ENCODE assay signal across 1 cellular context in the genomic region with DNA sequence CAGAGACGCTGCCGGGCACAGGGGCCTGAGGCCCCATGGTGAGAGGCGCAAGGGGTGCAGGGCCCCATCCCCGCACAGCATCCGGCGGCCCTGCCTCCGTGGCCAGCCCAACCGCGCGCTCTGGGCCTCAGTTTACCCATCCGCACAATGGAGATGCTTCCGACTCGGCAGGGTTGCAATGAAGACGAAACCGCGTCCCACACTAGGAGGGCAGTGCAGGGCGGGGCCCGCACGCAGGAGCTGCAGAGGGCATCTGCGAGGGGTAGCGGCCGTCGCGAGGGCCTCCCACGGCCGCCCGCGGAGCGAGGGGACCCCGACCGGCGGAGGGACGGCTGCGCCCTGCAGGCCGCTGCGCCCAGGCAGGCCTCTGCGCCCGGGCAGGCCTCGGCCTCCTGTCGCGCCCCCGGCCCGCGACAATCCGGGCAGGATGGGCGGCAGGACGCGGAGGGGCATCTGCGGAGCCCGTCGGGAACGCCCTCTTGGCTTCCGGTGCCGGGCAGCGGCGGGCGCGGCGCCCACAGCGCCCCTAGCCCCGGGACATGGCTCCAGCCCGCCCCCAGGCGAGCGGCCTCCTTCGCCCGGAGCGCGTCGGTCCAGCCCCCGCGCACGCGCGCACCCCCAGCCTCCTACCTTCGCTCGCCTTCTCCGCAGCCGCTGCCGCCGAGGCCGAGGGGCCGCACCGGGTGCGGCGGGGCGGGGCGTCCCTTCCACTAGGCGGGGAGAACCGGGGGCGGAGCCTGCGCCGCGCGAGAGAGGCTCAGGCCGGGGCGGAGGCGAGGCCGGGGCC.
TF ChIP-seq lines count a peak whose summit lies in the region.

No MANE protein-coding gene starts in this region.

TF ChIP-seq in HepG2, 621 proteins besides CTCF, POLR2A, EP300 and RAD21 (continued from another document and continues in another):
- TF ChIP-seq, protein P1, sequence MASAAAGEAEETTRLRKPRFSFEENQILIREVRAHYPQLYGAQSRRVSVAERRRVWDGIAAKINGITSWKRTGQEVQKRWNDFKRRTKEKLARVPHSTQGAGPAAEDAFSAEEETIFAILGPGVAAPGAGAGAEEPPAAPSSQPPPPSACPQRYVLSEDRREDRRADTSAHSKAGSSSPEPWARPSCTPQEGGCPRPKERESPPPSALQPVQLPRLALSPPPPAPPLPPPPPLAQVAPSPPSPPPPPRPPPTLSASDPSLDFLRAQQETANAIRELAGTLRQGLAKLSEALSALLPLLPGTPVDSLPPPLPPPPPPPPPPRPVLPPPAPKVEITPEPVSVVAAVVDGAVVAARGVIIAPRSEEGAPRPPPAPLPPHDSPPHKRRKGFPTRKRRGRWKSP (CRISPR knock-in tag; IDR thresholded peaks at IDR 0.05): no peak
- TF ChIP-seq ZNF510 (CRISPR knock-in tag; IDR thresholded peaks at IDR 0.05; ENCODE audit: low read depth) (no peak), NRL (CRISPR knock-in tag; IDR thresholded peaks at IDR 0.05; ENCODE audit: borderline replicate concordance) (no peak; the same call in 1 of the 2 replicates), RBFOX2 (IDR thresholded peaks at IDR 0.05; ENCODE audit: low read depth, low read length) (peak; percentile 71; the same call in 1 of the 2 replicates), ZSCAN21 (CRISPR knock-in tag; IDR thresholded peaks at IDR 0.05; ENCODE audit: borderline replicate concordance) (peak; percentile 21; the same call in 1 of the 2 replicates), SIN3B (IDR thresholded peaks at IDR 0.05; ENCODE audit: low read length) (no peak), NONO (IDR thresholded peaks at IDR 0.05) (no peak), NONO (CRISPR knock-in tag; conservative IDR thresholded peaks at IDR 0.05) (peak; percentile 40; the same call in 1 of the 2 replicates), ZNF143 (CRISPR knock-in tag; IDR thresholded peaks at IDR 0.05) (no peak), PTBP1 (IDR thresholded peaks at IDR 0.05; ENCODE audit: low read depth, low read length, poor library complexity, severe bottlenecking) (no peak), ZBTB38 (CRISPR knock-in tag; IDR thresholded peaks at IDR 0.05) (no peak; the same call in none of the 2 replicates), GABPA (IDR thresholded peaks at IDR 0.05; ENCODE audit: low read depth, low read length) (peak; percentile 55), GABPA (CRISPR knock-in tag; IDR thresholded peaks at IDR 0.05; ENCODE audit: low read depth) (no peak), GZF1 (CRISPR knock-in tag; IDR thresholded peaks at IDR 0.05) (no peak), MTF1 (CRISPR knock-in tag; IDR thresholded peaks at IDR 0.05) (no peak), ZNF557 (CRISPR knock-in tag; IDR thresholded peaks at IDR 0.05) (0 out of 2 replicates have a peak, but pooled peaks have one; percentile 9), SSRP1 (CRISPR knock-in tag; IDR thresholded peaks at IDR 0.05) (no peak), ADNP (CRISPR knock-in tag; IDR thresholded peaks at IDR 0.05) (peak; percentile 83), ZNF451 (CRISPR knock-in tag; IDR thresholded peaks at IDR 0.05) (peak; percentile 65; the same call in 1 of the 2 replicates), ZNF3 (CRISPR knock-in tag; IDR thresholded peaks at IDR 0.05) (no peak), HES4 (CRISPR knock-in tag; IDR thresholded peaks at IDR 0.05; ENCODE audit: borderline replicate concordance) (peak; percentile 48; the same call in 1 of the 2 replicates), TSC22D2 (CRISPR knock-in tag; IDR thresholded peaks at IDR 0.05; ENCODE audit: borderline replicate concordance) (no peak), ZNF761 (CRISPR knock-in tag; conservative IDR thresholded peaks at IDR 0.05) (peak; percentile 62; the same call in 1 of the 2 replicates), GABPB1 (CRISPR knock-in tag; IDR thresholded peaks at IDR 0.05) (peak; percentile 76), ZMYM3 (CRISPR knock-in tag; IDR thresholded peaks at IDR 0.05) (peak; percentile 92), ZSCAN31 (CRISPR knock-in tag; IDR thresholded peaks at IDR 0.05; ENCODE audit: low read depth) (peak; percentile 45), NKX3-1 (CRISPR knock-in tag; IDR thresholded peaks at IDR 0.05) (no peak), CCDC6 (CRISPR knock-in tag; IDR thresholded peaks at IDR 0.05) (no peak), TP53 (CRISPR knock-in tag; conservative IDR thresholded peaks at IDR 0.05) (no peak), NFATC3 (CRISPR knock-in tag; IDR thresholded peaks at IDR 0.05) (no peak), SMARCE1 (IDR thresholded peaks at IDR 0.05; ENCODE audit: borderline replicate concordance) (no peak), ZNF124 (CRISPR knock-in tag; IDR thresholded peaks at IDR 0.05) (no peak), ZNF619 (CRISPR knock-in tag; IDR thresholded peaks at IDR 0.05) (no peak), ZNF564 (CRISPR knock-in tag; IDR thresholded peaks at IDR 0.05) (peak; percentile 84; the same call in 1 of the 2 replicates), DNMT1 (CRISPR knock-in tag; IDR thresholded peaks at IDR 0.05) (no peak), HHEX (CRISPR knock-in tag; IDR thresholded peaks at IDR 0.05) (no peak), ZFP62 (CRISPR knock-in tag; IDR thresholded peaks at IDR 0.05) (no peak), TBL1XR1 (IDR thresholded peaks at IDR 0.05; ENCODE audit: borderline replicate concordance, low read length, partially characterized antibody) (no peak), ZFP82 (CRISPR knock-in tag; IDR thresholded peaks at IDR 0.05; ENCODE audit: borderline replicate concordance) (no peak), SAP130 (CRISPR knock-in tag; IDR thresholded peaks at IDR 0.05; ENCODE audit: low read depth) (peak; percentile 54), FOSL1 (CRISPR knock-in tag; IDR thresholded peaks at IDR 0.05; ENCODE audit: borderline replicate concordance) (no peak), REL (CRISPR knock-in tag; conservative IDR thresholded peaks at IDR 0.05) (0 out of 2 replicates have a peak, but pooled peaks have one; percentile 4)
- TF ChIP-seq, protein P2, sequence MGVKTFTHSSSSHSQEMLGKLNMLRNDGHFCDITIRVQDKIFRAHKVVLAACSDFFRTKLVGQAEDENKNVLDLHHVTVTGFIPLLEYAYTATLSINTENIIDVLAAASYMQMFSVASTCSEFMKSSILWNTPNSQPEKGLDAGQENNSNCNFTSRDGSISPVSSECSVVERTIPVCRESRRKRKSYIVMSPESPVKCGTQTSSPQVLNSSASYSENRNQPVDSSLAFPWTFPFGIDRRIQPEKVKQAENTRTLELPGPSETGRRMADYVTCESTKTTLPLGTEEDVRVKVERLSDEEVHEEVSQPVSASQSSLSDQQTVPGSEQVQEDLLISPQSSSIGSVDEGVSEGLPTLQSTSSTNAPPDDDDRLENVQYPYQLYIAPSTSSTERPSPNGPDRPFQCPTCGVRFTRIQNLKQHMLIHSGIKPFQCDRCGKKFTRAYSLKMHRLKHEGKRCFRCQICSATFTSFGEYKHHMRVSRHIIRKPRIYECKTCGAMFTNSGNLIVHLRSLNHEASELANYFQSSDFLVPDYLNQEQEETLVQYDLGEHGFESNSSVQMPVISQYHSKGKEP (CRISPR knock-in tag; IDR thresholded peaks at IDR 0.05): no peak
- TF ChIP-seq, protein P3, sequence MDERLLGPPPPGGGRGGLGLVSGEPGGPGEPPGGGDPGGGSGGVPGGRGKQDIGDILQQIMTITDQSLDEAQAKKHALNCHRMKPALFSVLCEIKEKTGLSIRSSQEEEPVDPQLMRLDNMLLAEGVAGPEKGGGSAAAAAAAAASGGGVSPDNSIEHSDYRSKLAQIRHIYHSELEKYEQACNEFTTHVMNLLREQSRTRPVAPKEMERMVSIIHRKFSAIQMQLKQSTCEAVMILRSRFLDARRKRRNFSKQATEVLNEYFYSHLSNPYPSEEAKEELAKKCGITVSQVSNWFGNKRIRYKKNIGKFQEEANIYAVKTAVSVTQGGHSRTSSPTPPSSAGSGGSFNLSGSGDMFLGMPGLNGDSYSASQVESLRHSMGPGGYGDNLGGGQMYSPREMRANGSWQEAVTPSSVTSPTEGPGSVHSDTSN (CRISPR knock-in tag; IDR thresholded peaks at IDR 0.05): no peak
- TF ChIP-seq, protein P4, sequence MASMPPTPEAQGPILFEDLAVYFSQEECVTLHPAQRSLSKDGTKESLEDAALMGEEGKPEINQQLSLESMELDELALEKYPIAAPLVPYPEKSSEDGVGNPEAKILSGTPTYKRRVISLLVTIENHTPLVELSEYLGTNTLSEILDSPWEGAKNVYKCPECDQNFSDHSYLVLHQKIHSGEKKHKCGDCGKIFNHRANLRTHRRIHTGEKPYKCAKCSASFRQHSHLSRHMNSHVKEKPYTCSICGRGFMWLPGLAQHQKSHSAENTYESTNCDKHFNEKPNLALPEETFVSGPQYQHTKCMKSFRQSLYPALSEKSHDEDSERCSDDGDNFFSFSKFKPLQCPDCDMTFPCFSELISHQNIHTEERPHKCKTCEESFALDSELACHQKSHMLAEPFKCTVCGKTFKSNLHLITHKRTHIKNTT (CRISPR knock-in tag; IDR thresholded peaks at IDR 0.05): no peak
- TF ChIP-seq, protein P5, sequence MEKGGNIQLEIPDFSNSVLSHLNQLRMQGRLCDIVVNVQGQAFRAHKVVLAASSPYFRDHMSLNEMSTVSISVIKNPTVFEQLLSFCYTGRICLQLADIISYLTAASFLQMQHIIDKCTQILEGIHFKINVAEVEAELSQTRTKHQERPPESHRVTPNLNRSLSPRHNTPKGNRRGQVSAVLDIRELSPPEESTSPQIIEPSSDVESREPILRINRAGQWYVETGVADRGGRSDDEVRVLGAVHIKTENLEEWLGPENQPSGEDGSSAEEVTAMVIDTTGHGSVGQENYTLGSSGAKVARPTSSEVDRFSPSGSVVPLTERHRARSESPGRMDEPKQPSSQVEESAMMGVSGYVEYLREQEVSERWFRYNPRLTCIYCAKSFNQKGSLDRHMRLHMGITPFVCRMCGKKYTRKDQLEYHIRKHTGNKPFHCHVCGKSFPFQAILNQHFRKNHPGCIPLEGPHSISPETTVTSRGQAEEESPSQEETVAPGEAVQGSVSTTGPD (CRISPR knock-in tag; IDR thresholded peaks at IDR 0.05): no peak
- TF ChIP-seq, protein P6, sequence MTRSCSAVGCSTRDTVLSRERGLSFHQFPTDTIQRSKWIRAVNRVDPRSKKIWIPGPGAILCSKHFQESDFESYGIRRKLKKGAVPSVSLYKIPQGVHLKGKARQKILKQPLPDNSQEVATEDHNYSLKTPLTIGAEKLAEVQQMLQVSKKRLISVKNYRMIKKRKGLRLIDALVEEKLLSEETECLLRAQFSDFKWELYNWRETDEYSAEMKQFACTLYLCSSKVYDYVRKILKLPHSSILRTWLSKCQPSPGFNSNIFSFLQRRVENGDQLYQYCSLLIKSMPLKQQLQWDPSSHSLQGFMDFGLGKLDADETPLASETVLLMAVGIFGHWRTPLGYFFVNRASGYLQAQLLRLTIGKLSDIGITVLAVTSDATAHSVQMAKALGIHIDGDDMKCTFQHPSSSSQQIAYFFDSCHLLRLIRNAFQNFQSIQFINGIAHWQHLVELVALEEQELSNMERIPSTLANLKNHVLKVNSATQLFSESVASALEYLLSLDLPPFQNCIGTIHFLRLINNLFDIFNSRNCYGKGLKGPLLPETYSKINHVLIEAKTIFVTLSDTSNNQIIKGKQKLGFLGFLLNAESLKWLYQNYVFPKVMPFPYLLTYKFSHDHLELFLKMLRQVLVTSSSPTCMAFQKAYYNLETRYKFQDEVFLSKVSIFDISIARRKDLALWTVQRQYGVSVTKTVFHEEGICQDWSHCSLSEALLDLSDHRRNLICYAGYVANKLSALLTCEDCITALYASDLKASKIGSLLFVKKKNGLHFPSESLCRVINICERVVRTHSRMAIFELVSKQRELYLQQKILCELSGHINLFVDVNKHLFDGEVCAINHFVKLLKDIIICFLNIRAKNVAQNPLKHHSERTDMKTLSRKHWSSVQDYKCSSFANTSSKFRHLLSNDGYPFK (CRISPR knock-in tag; IDR thresholded peaks at IDR 0.05; ENCODE audit: borderline replicate concordance): no peak
- TF ChIP-seq, protein P7, sequence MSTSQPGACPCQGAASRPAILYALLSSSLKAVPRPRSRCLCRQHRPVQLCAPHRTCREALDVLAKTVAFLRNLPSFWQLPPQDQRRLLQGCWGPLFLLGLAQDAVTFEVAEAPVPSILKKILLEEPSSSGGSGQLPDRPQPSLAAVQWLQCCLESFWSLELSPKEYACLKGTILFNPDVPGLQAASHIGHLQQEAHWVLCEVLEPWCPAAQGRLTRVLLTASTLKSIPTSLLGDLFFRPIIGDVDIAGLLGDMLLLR (CRISPR knock-in tag; IDR thresholded peaks at IDR 0.05): no peak
- TF ChIP-seq, protein P8, sequence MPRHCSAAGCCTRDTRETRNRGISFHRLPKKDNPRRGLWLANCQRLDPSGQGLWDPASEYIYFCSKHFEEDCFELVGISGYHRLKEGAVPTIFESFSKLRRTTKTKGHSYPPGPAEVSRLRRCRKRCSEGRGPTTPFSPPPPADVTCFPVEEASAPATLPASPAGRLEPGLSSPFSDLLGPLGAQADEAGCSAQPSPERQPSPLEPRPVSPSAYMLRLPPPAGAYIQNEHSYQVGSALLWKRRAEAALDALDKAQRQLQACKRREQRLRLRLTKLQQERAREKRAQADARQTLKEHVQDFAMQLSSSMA (CRISPR knock-in tag; IDR thresholded peaks at IDR 0.05): no peak
- TF ChIP-seq, protein P9, sequence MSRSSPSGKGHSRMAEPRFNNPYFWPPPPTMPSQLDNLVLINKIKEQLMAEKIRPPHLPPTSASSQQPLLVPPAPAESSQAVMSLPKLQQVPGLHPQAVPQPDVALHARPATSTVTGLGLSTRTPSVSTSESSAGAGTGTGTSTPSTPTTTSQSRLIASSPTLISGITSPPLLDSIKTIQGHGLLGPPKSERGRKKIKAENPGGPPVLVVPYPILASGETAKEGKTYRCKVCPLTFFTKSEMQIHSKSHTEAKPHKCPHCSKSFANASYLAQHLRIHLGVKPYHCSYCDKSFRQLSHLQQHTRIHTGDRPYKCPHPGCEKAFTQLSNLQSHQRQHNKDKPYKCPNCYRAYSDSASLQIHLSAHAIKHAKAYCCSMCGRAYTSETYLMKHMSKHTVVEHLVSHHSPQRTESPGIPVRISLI (CRISPR knock-in tag; IDR thresholded peaks at IDR 0.05; ENCODE audit: borderline replicate concordance): peak; percentile 10; the same call in 1 of the 2 replicates
- TF ChIP-seq, protein P10, sequence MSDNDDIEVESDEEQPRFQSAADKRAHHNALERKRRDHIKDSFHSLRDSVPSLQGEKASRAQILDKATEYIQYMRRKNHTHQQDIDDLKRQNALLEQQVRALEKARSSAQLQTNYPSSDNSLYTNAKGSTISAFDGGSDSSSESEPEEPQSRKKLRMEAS (IDR thresholded peaks at IDR 0.05): peak; percentile 46; the same call in 1 of the 2 replicates
- TF ChIP-seq, protein P11, sequence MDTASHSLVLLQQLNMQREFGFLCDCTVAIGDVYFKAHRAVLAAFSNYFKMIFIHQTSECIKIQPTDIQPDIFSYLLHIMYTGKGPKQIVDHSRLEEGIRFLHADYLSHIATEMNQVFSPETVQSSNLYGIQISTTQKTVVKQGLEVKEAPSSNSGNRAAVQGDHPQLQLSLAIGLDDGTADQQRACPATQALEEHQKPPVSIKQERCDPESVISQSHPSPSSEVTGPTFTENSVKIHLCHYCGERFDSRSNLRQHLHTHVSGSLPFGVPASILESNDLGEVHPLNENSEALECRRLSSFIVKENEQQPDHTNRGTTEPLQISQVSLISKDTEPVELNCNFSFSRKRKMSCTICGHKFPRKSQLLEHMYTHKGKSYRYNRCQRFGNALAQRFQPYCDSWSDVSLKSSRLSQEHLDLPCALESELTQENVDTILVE (CRISPR knock-in tag; IDR thresholded peaks at IDR 0.05): peak; percentile 50; the same call in 1 of the 2 replicates
